Comparison of ENCODE assay signal across 10 cellular contexts in the genomic region with DNA sequence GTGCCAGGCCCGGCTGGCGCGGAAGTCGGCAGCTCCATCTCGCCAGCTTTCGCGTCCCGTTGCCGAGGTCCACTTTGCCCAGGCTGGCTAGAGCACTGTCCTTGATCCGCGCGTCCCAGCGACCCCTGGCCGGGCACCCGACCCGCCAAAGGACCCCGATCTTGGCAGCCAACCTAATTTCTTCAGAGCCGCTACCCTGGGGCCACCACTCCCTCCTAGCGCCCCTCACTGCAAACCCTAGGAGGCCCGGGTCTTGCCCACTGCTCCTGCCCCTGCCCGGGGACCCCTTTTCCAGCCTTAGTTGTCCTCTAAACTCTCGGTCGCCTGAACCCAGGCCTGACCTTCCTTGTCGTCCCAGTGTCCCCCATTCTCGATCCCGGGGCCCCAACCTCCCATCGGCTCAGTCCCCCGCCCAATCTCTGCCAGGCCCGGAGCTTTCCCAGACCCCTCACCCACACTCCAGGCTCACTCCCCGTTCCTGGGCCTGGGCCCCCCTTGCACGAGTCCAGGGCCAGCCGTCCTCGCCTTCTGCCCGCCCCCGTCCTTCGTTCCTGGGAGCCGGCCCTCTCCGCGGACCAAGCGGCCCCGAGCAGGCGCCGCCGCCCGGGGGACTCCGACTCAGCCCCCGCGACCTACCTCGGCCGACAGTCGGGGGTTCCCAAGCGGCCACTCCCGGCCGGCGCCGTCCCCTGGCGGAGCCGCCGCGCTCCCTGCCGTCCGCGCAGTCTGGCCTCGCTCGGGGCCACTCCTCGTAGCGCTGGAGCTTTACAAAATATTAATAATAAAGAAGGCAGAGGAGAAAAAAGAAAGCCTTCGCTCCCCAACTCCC. TPM values are rescaled to one million over a fixed set of nuclear protein-coding genes. Genes with fewer than 3 reads are reported as not detected.
DNase-seq lines count a peak whose midpoint lies in the region; ATAC-seq, FAIRE-seq and TF ChIP-seq lines count a peak whose summit lies in the region.
"Had no signal": no experiment of that assay in that cellular context is flagged by ENCODE, and none has a peak within 500 bp of the region (broad histone marks: within the 10 kb centered on the region; RNA-seq: fewer than 3 reads in every experiment).

No MANE protein-coding gene starts in this region.

- peaks cover 25% of the 10 kb centered on the region for H3K4me1 Mint-ChIP-seq in activated T-cell treated with anti-CD3 and anti-CD28 coated beads, Interleukin-2, amount 50 U/mL, for 4 hours (ENCODE audit: low read depth)
- H3K4me1 Mint-ChIP-seq in activated naive CD8-positive, alpha-beta T cell treated with anti-CD3 and anti-CD28 coated beads for 36 hours = peaks cover 17% of the 10 kb centered on the region

- TF ChIP-seq RAD21 in HepG2 (CRISPR knock-in tag; IDR thresholded peaks at IDR 0.05) = no peak

- no peak for TF ChIP-seq POLR2A in HepG2 (IDR thresholded peaks at IDR 0.05; ENCODE audit: insufficient read depth in 1 of 2, low read depth in 2 of 2, low read length in 2 of 2)

- in situ Hi-C loops in HepG2 (cut with HindIII; ENCODE audit: extremely low pct_ligation_motif_present, low pct_unique_long_range_greater_than_20kb) (loop anchor here (5.0 kb wide), 2 partner anchors 79 to 169 kb away; no protein-coding TSS in a partner anchor), brain microvascular endothelial cell (cut with HindIII; ENCODE audit: low pct_ligation_motif_present, low sequenced_read_pairs) (no loop called here)

- H3K9ac ChIP-seq in HepG2 (ENCODE audit: insufficient read depth, low read depth, low read length) = no peak overlapping the region

- H3K4me2 ChIP-seq in HepG2 (ENCODE audit: low read depth, low read length) = peak overlapping the region; percentile 51

- H2AFZ ChIP-seq in HepG2 (ENCODE audit: low read length) = no peak overlapping the region

- no peak for TF ChIP-seq CTCF in HepG2 (CRISPR knock-in tag; IDR thresholded peaks at IDR 0.05)
- TF ChIP-seq CTCF in tibial artery (IDR thresholded peaks at IDR 0.05) = no peak
- no peak for TF ChIP-seq CTCF in brain microvascular endothelial cell (IDR thresholded peaks at IDR 0.05; ENCODE audit: low read depth, low read length, missing control alignments)

- H3K27ac Mint-ChIP-seq in activated naive CD8-positive, alpha-beta T cell treated with anti-CD3 and anti-CD28 coated beads for 36 hours = no peak overlapping the region

- H3K36me3 Mint-ChIP-seq in activated T-cell treated with anti-CD3 and anti-CD28 coated beads, Interleukin-2, amount 50 U/mL, for 4 hours (ENCODE audit: insufficient read depth) = no peaks in the 10 kb centered on the region
- no peaks in the 10 kb centered on the region for H3K36me3 Mint-ChIP-seq in activated naive CD8-positive, alpha-beta T cell treated with anti-CD3 and anti-CD28 coated beads for 36 hours

- no peak for ATAC-seq in activated T-cell treated with anti-CD3 and anti-CD28 coated beads, Interleukin-2, amount 50 U/mL, for 4 hours
- ATAC-seq in HepG2 = no peak
- no peak for ATAC-seq in GM19328 (IDR thresholded peaks at IDR 0.05; ENCODE audit: unreplicated experiment)

- H3K9me3 Mint-ChIP-seq in activated T-cell treated with anti-CD3 and anti-CD28 coated beads, Interleukin-2, amount 50 U/mL, for 4 hours = no peaks in the 10 kb centered on the region
- no peaks in the 10 kb centered on the region for H3K9me3 Mint-ChIP-seq in activated naive CD8-positive, alpha-beta T cell treated with anti-CD3 and anti-CD28 coated beads for 36 hours

- no peak for TF ChIP-seq EP300 in HepG2 (IDR thresholded peaks at IDR 0.05; ENCODE audit: low read depth in 2 of 2, low read length in 2 of 2)
- TF ChIP-seq EP300 in HepG2 (CRISPR knock-in tag; IDR thresholded peaks at IDR 0.05; ENCODE audit: borderline replicate concordance) = no peak

- H3K9me3 ChIP-seq in HepG2 (ENCODE audit: low read length) = no peaks in the 10 kb centered on the region
- no peaks in the 10 kb centered on the region for H3K9me3 ChIP-seq in tibial artery

- POLR2A ChIA-PET in HepG2 (lab: Yijun Ruan, JAX) = no interaction called here

- CTCF ChIA-PET in HepG2 (lab: Yijun Ruan, JAX; ENCODE audit: low intra/inter-chr PET ratio, low total read pairs) = no interaction called here

- peaks cover 39 to 89% of the 10 kb centered on the region in 2 experiments for H3K27me3 ChIP-seq in HepG2 (ENCODE audit: control insufficient read depth in 1 of 2, insufficient read depth in 2 of 2, low read length in 2 of 2)
- peaks cover 0 to 95% of the 10 kb centered on the region in 2 donors for H3K27me3 ChIP-seq in tibial artery
- peaks cover 84% of the 10 kb centered on the region for H3K27me3 ChIP-seq in brain microvascular endothelial cell (replicated peaks)

- H3K4me3 ChIP-seq in HepG2 (replicated peaks in 1 of 3; ENCODE audit: insufficient read depth in 1 of 3, low read depth in 2 of 3, low read length in 3 of 3) (peak overlapping the region in 1 of 3 experiments; percentile 52; a peak in 4 of 6 replicates), tibial artery (peak overlapping the region; percentile 34 to 39), brain microvascular endothelial cell (ENCODE audit: low read depth, low read length) (no peak overlapping the region)

- H3K36me3 ChIP-seq in HepG2 (replicated peaks in 1 of 2; ENCODE audit: control insufficient read depth in 1 of 2, insufficient read depth in 2 of 2, low read length in 2 of 2) (no peaks in the 10 kb centered on the region), tibial artery (no peaks in the 10 kb centered on the region), brain microvascular endothelial cell (replicated peaks) (no peaks in the 10 kb centered on the region)

- BruUV-seq in HepG2 (replicated peaks; lab: Mats Ljungman, UMichigan) = no TSS peak

- peaks cover 76% of the 10 kb centered on the region for H3K27me3 Mint-ChIP-seq in activated T-cell treated with anti-CD3 and anti-CD28 coated beads, Interleukin-2, amount 50 U/mL, for 4 hours (ENCODE audit: low read depth)
- H3K27me3 Mint-ChIP-seq in activated naive CD8-positive, alpha-beta T cell treated with anti-CD3 and anti-CD28 coated beads for 36 hours = peaks cover 88% of the 10 kb centered on the region

- no peaks in the 10 kb centered on the region for H3K79me2 ChIP-seq in HepG2 (ENCODE audit: insufficient read depth, low read length)

- peaks cover 5% of the 10 kb centered on the region; the same call in 1 of the 2 replicates for H4K20me1 ChIP-seq in HepG2 (ENCODE audit: insufficient read depth, low read length)

- 10% methylated on average over 44 of the region's 68 CpGs for WGBS in HepG2 (ENCODE audit: low lambda C conversion rate)

- intact Hi-C loops in HepG2 (cut with micrococcal nuclease; ENCODE audit: unreplicated experiment) = loop anchor here (5.0 kb wide), 2 partner anchors 49 to 169 kb away; no protein-coding TSS in a partner anchor
- intact Hi-C loops in tibial artery (cut with DNase I; ENCODE audit: low total_unique reads) = no loop called here

- no peak for FAIRE-seq in HepG2 (lab: Jason Lieb, UNC)

- H3K4me1 ChIP-seq in HepG2 (ENCODE audit: insufficient read depth, low read length) (peaks cover 51% of the 10 kb centered on the region), tibial artery (peaks cover 0 to 55% (median 39%) of the 10 kb centered on the region in 4 donors)

- no peak overlapping the region for H3K27ac ChIP-seq in HepG2 (ENCODE audit: extremely low read length, insufficient read depth, low read length)
- no peak overlapping the region for H3K27ac ChIP-seq in tibial artery
- H3K27ac ChIP-seq in brain microvascular endothelial cell = no peak overlapping the region
- H3K27ac ChIP-seq: C4-2B had no signal

- DNase-seq in activated T-cell treated with anti-CD3 and anti-CD28 coated beads, Interleukin-2, amount 50 U/mL, for 4 hours = no peak
- no peak for DNase-seq in activated T-cell treated with anti-CD3 and anti-CD28 coated beads, Interleukin-2, amount 50 U/mL, for 1 hour
- DNase-seq in activated naive CD8-positive, alpha-beta T cell treated with anti-CD3 and anti-CD28 coated beads for 36 hours = no peak
- DNase-seq in HepG2 (ENCODE audit: low spot score) = no peak
- peak in 1 of 2 donors; percentile 16 for DNase-seq in tibial artery
- no peak for DNase-seq in GM19238 (ENCODE audit: insufficient read length, low spot score)
- DNase-seq in brain microvascular endothelial cell = no peak
- DNase-seq: activated naive CD4-positive, alpha-beta T cell treated with Interleukin-2 at 50 U/mL for 16 hours had no signal

- peak overlapping the region; percentile 69 for H3K4me3 Mint-ChIP-seq in activated T-cell treated with anti-CD3 and anti-CD28 coated beads, Interleukin-2, amount 50 U/mL, for 4 hours
- peak overlapping the region; percentile 40 for H3K4me3 Mint-ChIP-seq in activated naive CD8-positive, alpha-beta T cell treated with anti-CD3 and anti-CD28 coated beads for 36 hours

TF ChIP-seq in HepG2, 621 proteins besides CTCF, POLR2A, EP300 and RAD21 (continues in another document):
- TF ChIP-seq ZNF777 (CRISPR knock-in tag; IDR thresholded peaks at IDR 0.05) = peak; percentile 23; the same call in 1 of the 2 replicates

RNA-seq across cellular contexts. Expression of gene LMX1B, which starts 0.7 kb away (rescaled TPM):
- total RNA-seq in activated T-cell treated with anti-CD3 and anti-CD28 coated beads, Interleukin-2, amount 50 U/mL, for 4 hours = not detected
- total RNA-seq in activated naive CD8-positive, alpha-beta T cell treated with anti-CD3 and anti-CD28 coated beads for 36 hours = not detected
- not detected in 2 replicates for total RNA-seq in HepG2 (2016; rRNA removed; fragmentation: Illumina TruSeq; extraction: Trizol)
- not detected in 2 replicates for total RNA-seq in HepG2 (2016; cell fraction: cytosol; rRNA removed; fragmentation: Illumina TruSeq; extraction: Trizol; ENCODE audit: low read depth)
- not detected in 2 replicates for total RNA-seq in HepG2 (2016; cell fraction: insoluble cytoplasmic fraction; rRNA removed; fragmentation: Illumina TruSeq; extraction: Trizol)
- total RNA-seq in HepG2 (2016; cell fraction: membrane; rRNA removed; fragmentation: Illumina TruSeq; extraction: Trizol) = not detected in 2 replicates
- not detected in 2 replicates for total RNA-seq in HepG2 (2016; cell fraction: nucleus; rRNA removed; fragmentation: Illumina TruSeq; extraction: Trizol)
- polyA plus RNA-seq in HepG2 (2011; rRNA removed) = not detected in 2 replicates
- 0.04 TPM in 1 of 2 replicates, not detected in the other for polyA plus RNA-seq in HepG2 (2011; cell fraction: cytosol; rRNA removed)
- 0.03 TPM in 1 of 2 replicates, not detected in the other for polyA plus RNA-seq in HepG2 (2011; cell fraction: nucleus; rRNA removed)
- polyA plus RNA-seq in HepG2 (2012) = not detected in 2 replicates
- polyA plus RNA-seq in HepG2 (2016; cell fraction: cytosol; fragmentation: Illumina TruSeq; extraction: Trizol; ENCODE audit: low read depth) = not detected in 2 replicates
- polyA plus RNA-seq in HepG2 (2016; cell fraction: insoluble cytoplasmic fraction; fragmentation: Illumina TruSeq; extraction: Trizol; ENCODE audit: low read depth) = 0.03 TPM in 1 of 2 replicates, not detected in the other
- polyA plus RNA-seq in HepG2 (2016; cell fraction: membrane; fragmentation: Illumina TruSeq; extraction: Trizol; ENCODE audit: low read depth) = 0.16 TPM in 1 of 2 replicates, not detected in the other
- polyA plus RNA-seq in HepG2 (2016; cell fraction: nucleus; fragmentation: Illumina TruSeq; extraction: Trizol; ENCODE audit: insufficient read depth, low read depth) = not detected in 2 replicates
- 0.06 TPM in 1 of 2 replicates, not detected in the other for polyA minus RNA-seq in HepG2 (2011; rRNA and poly(A)+ RNA removed; ENCODE audit: low replicate concordance)
- not detected in 2 replicates for polyA minus RNA-seq in HepG2 (2011; cell fraction: cytosol; rRNA and poly(A)+ RNA removed)
- polyA minus RNA-seq in HepG2 (2011; cell fraction: nucleus; rRNA and poly(A)+ RNA removed) = not detected in 2 replicates
